In genomic region chr20:19566226-19566960, GRCh38 we compare ENCODE assay signal across 22 cellular contexts.
DNase-seq lines count a peak whose midpoint lies in the region; ATAC-seq and TF ChIP-seq lines count a peak whose summit lies in the region.
"Had no signal": no experiment of that assay in that cellular context is flagged by ENCODE, and none has a peak within 500 bp of the region (broad histone marks: within the 10 kb centered on the region; RNA-seq: fewer than 3 reads in every experiment).

No MANE protein-coding gene starts in this region.

- ATAC-seq in HG03025 (IDR thresholded peaks at IDR 0.05; ENCODE audit: low FRiP score, unreplicated experiment) (no peak), sciatic nerve (no peak)
- ATAC-seq: activated CD4-positive, CD25-positive, alpha-beta regulatory T cell treated with anti-CD3 and anti-CD28 coated beads, Interleukin-2, amount 50 U/mL, for 24 hours; effector memory CD8-positive, alpha-beta T cell had no signal

- no peaks in the 10 kb centered on the region for H3K27me3 ChIP-seq in MG63
- H3K27me3 ChIP-seq: neutrophil had no signal

- TF ChIP-seq CTCF in AG10803 (conservative IDR thresholded peaks at IDR 0.05; ENCODE audit: low read length): no peak
- TF ChIP-seq CTCF in astrocyte of the spinal cord (IDR thresholded peaks at IDR 0.05; ENCODE audit: low read depth, low read length): no peak

- intact Hi-C loops in sciatic nerve (cut with DNase I): no loop called here

- in situ Hi-C loops in astrocyte of the spinal cord (cut with HindIII; ENCODE audit: low sequenced_read_pairs): no loop called here

- H3K36me3 ChIP-seq in MG63: no peaks in the 10 kb centered on the region
- H3K36me3 ChIP-seq: neutrophil had no signal

- DNase-seq in AG10803 (ENCODE audit: low read depth) (peak; percentile 22), LHCN-M2 (ENCODE audit: low read depth) (peak; percentile 26), astrocyte of the spinal cord (ENCODE audit: low read depth, low spot score) (peak; percentile 26), mucosa of gallbladder (ENCODE audit: low spot score) (peak; percentile 26), MG63 (no peak), ureter (ENCODE audit: low spot score) (no peak), sciatic nerve (ENCODE audit: low spot score) (no peak)
- DNase-seq: CD4-positive, alpha-beta memory T cell; effector memory CD8-positive, alpha-beta T cell; hippocampal formation; left cardiac atrium; midbrain; NCI-H2107; NCI-H526 treated with DMSO at 0.1 percent for 48 hours; retina; SIG-M5; stimulated activated naive CD4-positive, alpha-beta T cell; T-helper 2 cell; trophoblast cell had no signal

- H3K9me3 ChIP-seq in MG63: no peaks in the 10 kb centered on the region

- no peak overlapping the region for H3K4me3 ChIP-seq in AG10803 (ENCODE audit: low read length)
- H3K4me3 ChIP-seq in astrocyte of the spinal cord (ENCODE audit: low read depth, low read length): no peak overlapping the region
- H3K4me3 ChIP-seq in MG63: no peak overlapping the region

Comparison
In these comparisons a context has a peak if more than half of its experiments do, and no peak if none do; other contexts are left out.
1. DNase-seq: peak in AG10803 (single experiment), LHCN-M2 (single experiment), astrocyte of the spinal cord (single experiment) and mucosa of gallbladder (single experiment); none in MG63 (single experiment), ureter (single experiment) and sciatic nerve (single experiment).